In the genomic region with DNA sequence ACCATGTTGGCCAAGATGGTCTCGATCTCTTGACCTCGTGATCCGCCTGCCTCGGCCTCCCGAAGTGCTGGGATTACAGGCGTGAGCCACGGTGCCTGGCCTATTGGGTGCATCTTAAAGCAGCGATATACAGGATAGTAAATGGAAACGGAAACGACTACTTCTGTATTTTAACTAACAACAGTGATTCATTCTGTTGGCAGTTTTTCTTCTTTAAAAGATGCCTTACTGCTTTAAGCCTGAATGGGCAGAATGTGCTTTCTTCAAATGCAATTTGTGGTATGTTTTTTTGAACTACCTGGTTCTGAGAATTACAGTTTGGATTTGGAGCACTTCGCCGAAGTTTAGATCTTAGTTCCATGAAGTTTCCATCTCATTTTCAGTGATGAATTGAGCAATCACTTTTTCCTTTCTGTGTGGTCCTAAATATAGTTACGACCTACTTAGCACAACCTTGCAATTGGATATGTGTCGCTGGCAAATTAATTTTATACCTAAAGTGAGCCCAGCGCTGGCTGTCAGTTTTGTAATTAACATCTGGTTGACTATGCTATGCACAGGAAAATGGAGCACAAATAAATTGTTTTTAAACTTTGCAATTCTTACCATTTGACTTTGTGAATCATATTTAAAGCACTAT, we compare ENCODE assay signal across 21 cellular contexts. TPM values are rescaled to one million over a fixed set of nuclear protein-coding genes. Genes with fewer than 3 reads are reported as not detected.
DNase-seq lines count a peak whose midpoint lies in the region; ATAC-seq and TF ChIP-seq lines count a peak whose summit lies in the region.
"Had no signal": no experiment of that assay in that cellular context is flagged by ENCODE, and none has a peak within 500 bp of the region (broad histone marks: within the 10 kb centered on the region; RNA-seq: fewer than 3 reads in every experiment).

No MANE protein-coding gene starts in this region.

- ATAC-seq in central memory CD8-positive, alpha-beta T cell (replicated peaks; ENCODE audit: extremely low read depth, poor library complexity, severe bottlenecking), result no peak
- ATAC-seq in GM18861 (IDR thresholded peaks at IDR 0.05; ENCODE audit: unreplicated experiment) (no peak), HG03280 (IDR thresholded peaks at IDR 0.05; ENCODE audit: unreplicated experiment) (no peak)
- ATAC-seq: CD8-positive, alpha-beta T cell; gastroesophageal sphincter; K562 had no signal

- peaks cover 0 to 3% (median 0%) of the 10 kb centered on the region in 3 donors for H3K9me3 Mint-ChIP-seq in IgD-negative memory B cell
- no peaks in the 10 kb centered on the region for H3K9me3 Mint-ChIP-seq in central memory CD8-positive, alpha-beta T cell
- H3K9me3 Mint-ChIP-seq in progenitor cell of endocrine pancreas (ENCODE audit: low read depth), result no peaks in the 10 kb centered on the region
- H3K9me3 Mint-ChIP-seq: CD8-positive, alpha-beta T cell; immature natural killer cell; stimulated activated naive CD8-positive, alpha-beta T cell treated with anti-CD3 and anti-CD28 coated beads, Interleukin-15, amount 100 ng/mL, for 72 hours had no signal

- H3K4me1 Mint-ChIP-seq in IgD-negative memory B cell (peaks cover 0 to 3% (median 3%) of the 10 kb centered on the region in 3 donors), progenitor cell of endocrine pancreas (ENCODE audit: low read depth) (peaks cover 3% of the 10 kb centered on the region)
- no peaks in the 10 kb centered on the region for H3K4me1 Mint-ChIP-seq in central memory CD8-positive, alpha-beta T cell
- H3K4me1 Mint-ChIP-seq: immature natural killer cell had no signal

- H3K4me3 Mint-ChIP-seq in IgD-negative memory B cell, result peak overlapping the region in 3 of 4 donors; percentile 17 to 78 (median 52)
- H3K4me3 Mint-ChIP-seq in central memory CD8-positive, alpha-beta T cell, result peak overlapping the region; percentile 29
- peak overlapping the region; percentile 24 for H3K4me3 Mint-ChIP-seq in progenitor cell of endocrine pancreas (ENCODE audit: low read depth)

- peaks cover 8% of the 10 kb centered on the region for H3K4me1 ChIP-seq in effector memory CD4-positive, alpha-beta T cell (ENCODE audit: control insufficient read depth, insufficient read depth, low read length, poor library complexity, severe bottlenecking)

- TF ChIP-seq CTCF in progenitor cell of endocrine pancreas (IDR thresholded peaks at IDR 0.05; ENCODE audit: unreplicated experiment), result no peak

- no peak overlapping the region for H3K27ac ChIP-seq in effector memory CD4-positive, alpha-beta T cell (ENCODE audit: insufficient read depth, low read length, poor library complexity, severe bottlenecking)
- H3K27ac ChIP-seq: 22Rv1, cardiac muscle cell, VCaP had no signal

- peaks cover 53% of the 10 kb centered on the region for H3K27me3 Mint-ChIP-seq in IgD-negative memory B cell
- H3K27me3 Mint-ChIP-seq in central memory CD8-positive, alpha-beta T cell, result peaks cover 79% of the 10 kb centered on the region
- peaks cover 74% of the 10 kb centered on the region for H3K27me3 Mint-ChIP-seq in progenitor cell of endocrine pancreas

- H3K27ac Mint-ChIP-seq in IgD-negative memory B cell (peak overlapping the region in 1 of 3 donors; percentile 18), progenitor cell of endocrine pancreas (no peak overlapping the region)
- H3K27ac Mint-ChIP-seq in central memory CD8-positive, alpha-beta T cell (ENCODE audit: low read depth), result no peak overlapping the region
- H3K27ac Mint-ChIP-seq: CD8-positive, alpha-beta T cell; immature natural killer cell; stimulated activated naive CD8-positive, alpha-beta T cell treated with anti-CD3 and anti-CD28 coated beads, Interleukin-15, amount 100 ng/mL, for 72 hours had no signal

- DNase-seq in DMS 273 (lab: John Stamatoyannopoulos, UW; ENCODE audit: unreplicated experiment), result peak; percentile 46
- no peak for DNase-seq in DMS 273 treated with DMSO at 0.1 percent for 48 hours (lab: John Stamatoyannopoulos, UW)
- DNase-seq in central memory CD8-positive, alpha-beta T cell (ENCODE audit: low spot score in 2 of 2), result no peak
- DNase-seq in progenitor cell of endocrine pancreas (ENCODE audit: low spot score, unreplicated experiment), result no peak
- DNase-seq in effector memory CD4-positive, alpha-beta T cell, result no peak
- DNase-seq: activated naive CD4-positive, alpha-beta T cell treated with anti-CD3 and anti-CD28 coated beads, Interleukin-2, amount 50 U/mL, for 16 hours; CD8-positive, alpha-beta T cell; EL; HCEC 1CT; immature natural killer cell; NCI-H1436 treated with DMSO at 0.1 percent for 48 hours; stimulated activated naive CD8-positive, alpha-beta T cell treated with anti-CD3 and anti-CD28 coated beads, Interleukin-15, amount 100 ng/mL, for 72 hours had no signal

- peaks cover 28% of the 10 kb centered on the region for H3K27me3 ChIP-seq in effector memory CD4-positive, alpha-beta T cell (replicated peaks; ENCODE audit: control insufficient read depth, insufficient read depth, low read length, poor library complexity, severe bottlenecking)

- no peaks in the 10 kb centered on the region for H3K36me3 ChIP-seq in effector memory CD4-positive, alpha-beta T cell (ENCODE audit: control insufficient read depth, insufficient read depth, low read length)
- H3K36me3 ChIP-seq: cardiac muscle cell, gastroesophageal sphincter, Peyer's patch had no signal

- H3K9me3 ChIP-seq in effector memory CD4-positive, alpha-beta T cell (ENCODE audit: control insufficient read depth, low read length), result no peaks in the 10 kb centered on the region
- H3K9me3 ChIP-seq: gastroesophageal sphincter, Peyer's patch had no signal

- H3K4me3 ChIP-seq in effector memory CD4-positive, alpha-beta T cell (ENCODE audit: insufficient read depth, low read depth, low read length, poor library complexity, severe bottlenecking), result no peak overlapping the region
- H3K4me3 ChIP-seq: cardiac muscle cell, K562 had no signal

- H3K36me3 Mint-ChIP-seq in IgD-negative memory B cell, result no peaks in the 10 kb centered on the region
- no peaks in the 10 kb centered on the region for H3K36me3 Mint-ChIP-seq in central memory CD8-positive, alpha-beta T cell (ENCODE audit: insufficient read depth)
- H3K36me3 Mint-ChIP-seq in progenitor cell of endocrine pancreas (ENCODE audit: insufficient read depth), result no peaks in the 10 kb centered on the region
- H3K36me3 Mint-ChIP-seq: CD8-positive, alpha-beta T cell; immature natural killer cell had no signal

RNA-seq across cellular contexts. Expression of gene EIF5, which starts 53.6 kb away (rescaled TPM):
- polyA plus RNA-seq in IgD-negative memory B cell, result 372 TPM
- total RNA-seq in progenitor cell of endocrine pancreas, result 362 and 384 TPM in 2 replicates
